8 cellular contexts compared by ENCODE assay signal in the genomic region with DNA sequence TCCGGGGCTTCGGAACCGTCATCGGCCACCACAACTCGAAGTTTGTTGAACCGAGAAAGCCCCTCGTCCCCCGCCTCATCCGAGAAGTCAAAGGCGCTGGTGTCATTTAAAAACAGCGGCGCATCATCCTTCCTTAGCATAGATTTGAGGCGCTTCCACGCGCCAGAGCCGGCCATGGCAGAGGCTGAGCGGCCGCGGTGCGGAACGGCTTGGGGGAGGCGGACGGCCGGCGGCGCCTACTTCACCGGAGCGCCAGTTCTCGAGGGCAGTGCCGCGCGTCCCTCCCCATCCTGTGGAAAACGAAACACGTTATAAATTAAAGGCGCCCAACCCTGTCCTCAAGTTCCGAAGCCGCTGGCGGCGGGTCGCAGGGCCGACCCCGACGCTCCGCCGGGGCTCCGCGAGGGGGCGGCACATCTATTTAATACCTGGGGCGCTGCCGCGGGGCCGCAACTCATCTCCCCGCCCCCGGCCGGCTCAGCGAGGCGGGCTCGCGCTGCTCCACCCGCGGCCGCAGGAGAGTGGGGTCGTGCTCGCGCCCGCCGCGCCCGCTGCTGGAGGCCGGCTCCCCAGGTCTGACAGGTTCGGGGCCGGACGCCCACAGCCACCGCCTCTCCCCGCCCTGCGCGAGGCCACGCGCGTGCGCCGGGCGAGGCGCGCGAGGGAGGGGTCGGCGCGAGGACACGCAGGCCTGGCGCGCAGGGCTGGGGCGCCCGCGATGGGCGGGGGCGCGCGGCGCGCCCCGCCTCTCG. TPM values are rescaled to one million over a fixed set of nuclear protein-coding genes. Genes with fewer than 3 reads are reported as not detected.
A peak's percentile ranks its signal among the peaks of the same experiment; 100 is the strongest.
DNase-seq lines count a peak whose midpoint lies in the region; ATAC-seq and TF ChIP-seq lines count a peak whose summit lies in the region.

A gene with protein sequence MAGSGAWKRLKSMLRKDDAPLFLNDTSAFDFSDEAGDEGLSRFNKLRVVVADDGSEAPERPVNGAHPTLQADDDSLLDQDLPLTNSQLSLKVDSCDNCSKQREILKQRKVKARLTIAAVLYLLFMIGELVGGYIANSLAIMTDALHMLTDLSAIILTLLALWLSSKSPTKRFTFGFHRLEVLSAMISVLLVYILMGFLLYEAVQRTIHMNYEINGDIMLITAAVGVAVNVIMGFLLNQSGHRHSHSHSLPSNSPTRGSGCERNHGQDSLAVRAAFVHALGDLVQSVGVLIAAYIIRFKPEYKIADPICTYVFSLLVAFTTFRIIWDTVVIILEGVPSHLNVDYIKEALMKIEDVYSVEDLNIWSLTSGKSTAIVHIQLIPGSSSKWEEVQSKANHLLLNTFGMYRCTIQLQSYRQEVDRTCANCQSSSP (minus strand): TSS at position 577 of the 752 bp plus-strand sequence. CDS start 401 bp downstream, at position 176.

- H3K27ac Mint-ChIP-seq in CD14-positive monocyte = peak within 1 kb of the TSS in 2 of 7 donors; percentile 30 to 50

- H3K27ac ChIP-seq in psoas muscle = peak within 1 kb of the TSS; percentile 80
- H3K27ac ChIP-seq in urinary bladder (ENCODE audit: low read depth) = peak within 1 kb of the TSS; percentile 85

- TF ChIP-seq CTCF in CD14-positive monocyte (IDR thresholded peaks at IDR 0.05) = peak; percentile 16
- TF ChIP-seq CTCF in psoas muscle (IDR thresholded peaks at IDR 0.05) = peak; percentile 52

- H3K36me3 ChIP-seq in psoas muscle (ENCODE audit: insufficient read depth in 1 of 2, low read depth in 1 of 2) (no peaks in the 10 kb centered on the region), urinary bladder (ENCODE audit: insufficient read depth) (no peaks in the 10 kb centered on the region)

- peaks cover 48 to 74% (median 61%) of the 10 kb centered on the region in 3 donors for H3K27me3 Mint-ChIP-seq in CD14-positive monocyte (ENCODE audit: low read depth in 3 of 3)

- H3K9me3 Mint-ChIP-seq in CD14-positive monocyte = peaks cover 0 to 16% (median 5%) of the 10 kb centered on the region in 7 donors

- H3K4me3 ChIP-seq in psoas muscle = peak within 1 kb of the TSS; percentile 94
- H3K4me3 ChIP-seq in urinary bladder (ENCODE audit: low read depth, low read length) = peak within 1 kb of the TSS; percentile 69

- ATAC-seq in GM19328 (IDR thresholded peaks at IDR 0.05; ENCODE audit: unreplicated experiment) (peak; percentile 57), HG03469 (IDR thresholded peaks at IDR 0.05; ENCODE audit: unreplicated experiment) (peak; percentile 73), left ventricle myocardium superior (peak; percentile 99), psoas muscle (peak; percentile 91 to 96 (median 92))

- intact Hi-C loops in CD14-positive monocyte (cut with micrococcal nuclease) (loop anchor here (10.0 kb wide), 1 partner anchor 92 kb away; no protein-coding TSS in a partner anchor), left ventricle myocardium superior (cut with micrococcal nuclease) (loop anchor here (5.0 kb wide), 1 partner anchor 90 kb away; no protein-coding TSS in a partner anchor), psoas muscle (cut with DNase I) (loop anchor here (1.0 to 10.0 kb wide), 4 partner anchors 65 to 92 kb away; a partner anchor contains a TSS)

- WGBS in psoas muscle, 3 donors = 0 to 1% (median 0%) methylated on average over 72 to 103 of the region's 103 CpGs
- under 1% methylated on average over 103 of the region's 103 CpGs for WGBS in urinary bladder

- H3K4me3 Mint-ChIP-seq in CD14-positive monocyte = peak within 1 kb of the TSS; percentile 87 to 95

- peaks cover 14% of the 10 kb centered on the region for H3K4me1 ChIP-seq in psoas muscle
- no peaks in the 10 kb centered on the region for H3K4me1 ChIP-seq in urinary bladder (ENCODE audit: insufficient read depth)

- H3K27me3 ChIP-seq in psoas muscle (ENCODE audit: insufficient read depth in 3 of 3, low read length in 2 of 3) = no peaks in the 10 kb centered on the region

- DNase-seq in CD14-positive monocyte (ENCODE audit: low spot score) = no peak
- DNase-seq in SW480 (ENCODE audit: low spot score) = peak; percentile 42
- DNase-seq in amniotic epithelial cell (ENCODE audit: low read depth) = peak; percentile 58
- peak; percentile 87 for DNase-seq in left ventricle myocardium superior
- DNase-seq in psoas muscle = peak; percentile 78 to 82

- H3K36me3 Mint-ChIP-seq in CD14-positive monocyte = peaks cover 0 to 12% of the 10 kb centered on the region in 2 donors

- peaks cover 17% of the 10 kb centered on the region for H3K4me1 Mint-ChIP-seq in CD14-positive monocyte

- H3K9me3 ChIP-seq in psoas muscle = no peaks in the 10 kb centered on the region

RNA-seq across cellular contexts. Expression of the gene that starts here (rescaled TPM):
- polyA plus RNA-seq in CD14-positive monocyte (under 1 TPM; 0.05 to 0.21 TPM), psoas muscle (1 to 10 TPM in 1 of 3 donors, under 1 TPM in 2; 0.59 to 1.6 (median 0.95) TPM), urinary bladder (5.4 TPM)
- total RNA-seq in left ventricle myocardium superior (3.2 TPM), psoas muscle (1 to 10 TPM; 1.9 to 2.2 (median 2.1) TPM), urinary bladder (26.9 TPM)
